ENCODE assay signal across 28 cellular contexts in genomic region chr5:105030153-105030552, GRCh38.
"Had no signal": no experiment of that assay in that cellular context is flagged by ENCODE, and none has a peak within 500 bp of the region (broad histone marks: within the 10 kb centered on the region; RNA-seq: fewer than 3 reads in every experiment).

No MANE protein-coding gene starts in this region.

- H3K27ac Mint-ChIP-seq: activated CD4-positive, alpha-beta memory T cell treated with anti-CD3 and anti-CD28 coated beads, Interleukin-2, amount 10 ng/mL, durations not matched to agents 7 days and 5 days; activated CD4-positive, alpha-beta T cell treated with anti-CD3 and anti-CD28 coated beads, Interleukin-2, amount 10 ng/mL, durations not matched to agents 7 days and 5 days; activated naive CD4-positive, alpha-beta T cell treated with anti-CD3 and anti-CD28 coated beads for 36 hours; activated naive CD8-positive, alpha-beta T cell; activated T-helper 17 cell treated with anti-CD3 and anti-CD28 coated beads, Interleukin-2, amount 50 U/mL, for 72 hours; brain; T-cell had no signal

- H3K4me1 ChIP-seq: Peyer's patch had no signal

- H3K9ac ChIP-seq: KMS-11 had no signal

- ATAC-seq: activated T-helper 17 cell treated with anti-CD3 and anti-CD28 coated beads, Interleukin-2, amount 50 U/mL, for 72 hours; T-cell had no signal

- H3K4me1 Mint-ChIP-seq: activated CD4-positive, alpha-beta memory T cell treated with anti-CD3 and anti-CD28 coated beads, Interleukin-2, amount 10 ng/mL, durations not matched to agents 7 days and 5 days; activated CD4-positive, alpha-beta T cell treated with anti-CD3 and anti-CD28 coated beads, Interleukin-2, amount 10 ng/mL, durations not matched to agents 7 days and 5 days; activated T-helper 17 cell treated with anti-CD3 and anti-CD28 coated beads, Interleukin-2, amount 50 U/mL, for 72 hours; T-cell had no signal

- H3K9me3 ChIP-seq: Peyer's patch had no signal

- H3K36me3 Mint-ChIP-seq: activated naive CD8-positive, alpha-beta T cell; brain; T-cell had no signal

- FAIRE-seq: astrocyte had no signal

- H3K4me3 ChIP-seq: Peyer's patch had no signal

- H3K27me3 Mint-ChIP-seq: activated CD4-positive, alpha-beta memory T cell treated with anti-CD3 and anti-CD28 coated beads, Interleukin-2, amount 10 ng/mL, durations not matched to agents 7 days and 5 days; activated CD4-positive, alpha-beta T cell treated with anti-CD3 and anti-CD28 coated beads, Interleukin-2, amount 10 ng/mL, durations not matched to agents 7 days and 5 days; activated naive CD8-positive, alpha-beta T cell; activated T-helper 17 cell treated with anti-CD3 and anti-CD28 coated beads, Interleukin-2, amount 50 U/mL, for 72 hours; brain; T-cell had no signal

- DNase-seq: activated CD4-positive, alpha-beta memory T cell treated with anti-CD3 and anti-CD28 coated beads, Interleukin-2, amount 10 ng/mL, durations not matched to agents 7 days and 5 days; activated CD4-positive, alpha-beta T cell treated with anti-CD3 and anti-CD28 coated beads, Interleukin-2, amount 10 ng/mL, durations not matched to agents 7 days and 5 days; activated CD4-positive, CD25-positive, alpha-beta regulatory T cell; activated gamma-delta T cell; activated naive CD4-positive, alpha-beta T cell treated with anti-CD3 and anti-CD28 coated beads for 36 hours; activated T-cell treated with anti-CD3 and anti-CD28 coated beads for 4 hours; activated T-cell treated with anti-CD3 and anti-CD28 coated beads, Interleukin-2, amount 50 U/mL, for 48 hours; amygdala; NCI-H1092; NCI-H1417; NCI-H1930; NCI-H2171; NCI-H2227 treated with DMSO at 0.1 percent for 48 hours; NCI-H446 treated with DMSO at 0.1 percent for 48 hours; NCI-H524 treated with DMSO at 0.1 percent for 48 hours; NCI-H748 treated with DMSO at 0.1 percent for 48 hours; NK-92 treated with Interleukin-12 subunit alpha and Interleukin-12 subunit beta, amount 100 ng/mL, for 24 hours; Peyer's patch; SHP77; T-cell; T-helper 2 cell; T1000 had no signal

- H3K27me3 ChIP-seq: Peyer's patch had no signal

- H3K9me3 Mint-ChIP-seq: activated CD4-positive, alpha-beta T cell treated with anti-CD3 and anti-CD28 coated beads, Interleukin-2, amount 10 ng/mL, durations not matched to agents 7 days and 5 days had no signal

- H3K36me3 ChIP-seq: Peyer's patch had no signal

- H3K4me2 ChIP-seq: KMS-11 had no signal

- H3K27ac ChIP-seq: KMS-11, Peyer's patch, VCaP had no signal

- H3K4me3 Mint-ChIP-seq: activated CD4-positive, alpha-beta memory T cell treated with anti-CD3 and anti-CD28 coated beads, Interleukin-2, amount 10 ng/mL, durations not matched to agents 7 days and 5 days; activated CD4-positive, alpha-beta T cell treated with anti-CD3 and anti-CD28 coated beads, Interleukin-2, amount 10 ng/mL, durations not matched to agents 7 days and 5 days; activated naive CD4-positive, alpha-beta T cell treated with anti-CD3 and anti-CD28 coated beads for 36 hours; activated naive CD8-positive, alpha-beta T cell; activated T-helper 17 cell treated with anti-CD3 and anti-CD28 coated beads, Interleukin-2, amount 50 U/mL, for 72 hours; brain; T-cell had no signal
